ENCODE assay signal across 21 cellular contexts in genomic region chr15:22891426-22892210, GRCh38. TPM values are rescaled to one million over a fixed set of nuclear protein-coding genes. Genes with fewer than 3 reads are reported as not detected.
A peak's percentile ranks its signal among the peaks of the same experiment; 100 is the strongest.
DNase-seq lines count a peak whose midpoint lies in the region; ATAC-seq and TF ChIP-seq lines count a peak whose summit lies in the region.
"Had no signal": no experiment of that assay in that cellular context is flagged by ENCODE, and none has a peak within 500 bp of the region (broad histone marks: within the 10 kb centered on the region; RNA-seq: fewer than 3 reads in every experiment).

No MANE protein-coding gene starts in this region.

- no peaks in the 10 kb centered on the region for H3K9me3 ChIP-seq in cardiac muscle cell (ENCODE audit: low read depth)
- H3K9me3 ChIP-seq in right atrium auricular region = no peaks in the 10 kb centered on the region
- no peaks in the 10 kb centered on the region for H3K9me3 ChIP-seq in hepatocyte (ENCODE audit: low read depth)
- H3K9me3 ChIP-seq in aorta (ENCODE audit: control insufficient read depth, low read length) = no peaks in the 10 kb centered on the region
- H3K9me3 ChIP-seq: BLaER1, SJCRH30 had no signal

- ATAC-seq in WTC11 = no peak
- ATAC-seq in aorta (ENCODE audit: low FRiP score) = peak; percentile 19
- ATAC-seq in HG02798 (IDR thresholded peaks at IDR 0.05; ENCODE audit: poor library complexity, unreplicated experiment) = no peak
- no peak for ATAC-seq in activated T-helper 17 cell treated with anti-CD3 and anti-CD28 coated beads, Interleukin-2, amount 50 U/mL, for 72 hours (replicated peaks)
- ATAC-seq: HCT116, SK-N-SH treated with all-trans-retinoic acid at 6 μM for 48 hours had no signal

- H3K4me3 ChIP-seq in cardiac muscle cell (no peak overlapping the region), right atrium auricular region (no peak overlapping the region), hepatocyte (no peak overlapping the region), aorta (ENCODE audit: low read length in 2 of 2) (no peak overlapping the region)
- H3K4me3 ChIP-seq: BLaER1, SJCRH30 had no signal

- no peak overlapping the region for H2AFZ ChIP-seq in hepatocyte

- H3K4me1 ChIP-seq in cardiac muscle cell (ENCODE audit: low read depth) (peaks cover 8% of the 10 kb centered on the region), right atrium auricular region (no peaks in the 10 kb centered on the region), hepatocyte (ENCODE audit: insufficient read depth) (peaks cover 3% of the 10 kb centered on the region), aorta (ENCODE audit: control insufficient read depth in 1 of 2, insufficient read depth in 2 of 2, low read length in 2 of 2) (no peaks in the 10 kb centered on the region)

- intact Hi-C loops in aorta (cut with DNase I) = no loop called here

- H3K27me3 ChIP-seq in cardiac muscle cell = no peaks in the 10 kb centered on the region
- no peaks in the 10 kb centered on the region for H3K27me3 ChIP-seq in right atrium auricular region
- no peaks in the 10 kb centered on the region for H3K27me3 ChIP-seq in hepatocyte
- no peaks in the 10 kb centered on the region for H3K27me3 ChIP-seq in aorta (ENCODE audit: control insufficient read depth in 1 of 2, insufficient read depth in 2 of 2, low read length in 1 of 2)
- H3K27me3 ChIP-seq: BLaER1, SJCRH30 had no signal

- H3K9me2 ChIP-seq in hepatocyte (replicated peaks; ENCODE audit: insufficient read depth) = no peaks in the 10 kb centered on the region

- POLR2A ChIA-PET in WTC11 (lab: Charles Lee) = no interaction called here

- no peaks in the 10 kb centered on the region for H3K36me3 ChIP-seq in cardiac muscle cell
- H3K36me3 ChIP-seq in right atrium auricular region = peaks cover 22% of the 10 kb centered on the region
- H3K36me3 ChIP-seq in hepatocyte (replicated peaks; ENCODE audit: insufficient read depth, low read depth) = no peaks in the 10 kb centered on the region
- H3K36me3 ChIP-seq in aorta (ENCODE audit: control insufficient read depth in 1 of 2, insufficient read depth in 2 of 2, low read length in 1 of 2) = peaks cover 2 to 8% of the 10 kb centered on the region in 2 donors

- H3K36me3 Mint-ChIP-seq in WTC11 = peaks cover 24% of the 10 kb centered on the region; the same call in 1 of the 2 replicates
- H3K36me3 Mint-ChIP-seq in activated T-helper 17 cell treated with anti-CD3 and anti-CD28 coated beads, Interleukin-2, amount 50 U/mL, for 72 hours (ENCODE audit: low read depth) = peaks cover 35% of the 10 kb centered on the region
- H3K36me3 Mint-ChIP-seq: CD4-positive, CD25-positive, alpha-beta regulatory T cell had no signal

- H3K79me2 ChIP-seq in hepatocyte = no peaks in the 10 kb centered on the region

- no peaks in the 10 kb centered on the region for H3K9me3 Mint-ChIP-seq in WTC11
- no peaks in the 10 kb centered on the region for H3K9me3 Mint-ChIP-seq in activated T-helper 17 cell treated with anti-CD3 and anti-CD28 coated beads, Interleukin-2, amount 50 U/mL, for 72 hours
- H3K9me3 Mint-ChIP-seq: CD4-positive, CD25-positive, alpha-beta regulatory T cell had no signal

- WGBS in hepatocyte (ENCODE audit: low lambda C conversion rate, missing lambda C conversion rate) = 96% methylated on average over 33 of the region's 33 CpGs
- 85 to 87% methylated on average over 33 of the region's 33 CpGs for WGBS in aorta, 2 donors

- DNase-seq in cardiac muscle cell (ENCODE audit: low read depth in 1 of 2, low spot score in 1 of 2) (no peak), right atrium auricular region (ENCODE audit: low spot score) (no peak), WTC11 (ENCODE audit: low spot score) (no peak), hepatocyte (ENCODE audit: low spot score) (no peak), aorta (no peak), GF-D8 (lab: John Stamatoyannopoulos, UW) (no peak)
- DNase-seq: CD4-positive, CD25-positive, alpha-beta regulatory T cell; NCI-H1092; NCI-H1417 treated with DMSO at 0.1 percent for 48 hours; NCI-H187; NCI-H2081 treated with DMSO at 0.1 percent for 48 hours; NCI-H446; NCI-H524 treated with DMSO at 0.1 percent for 48 hours; NCI-H774; SJCRH30 had no signal

- CTCF ChIA-PET in WTC11 (lab: Charles Lee) = interaction anchor here (1.0 to 1.1 kb wide), 2 partner anchors 7 to 72 kb away, joined by 3 read pairs; no protein-coding TSS in a partner anchor

- no peaks in the 10 kb centered on the region for H3K4me1 Mint-ChIP-seq in WTC11
- H3K4me1 Mint-ChIP-seq in activated T-helper 17 cell treated with anti-CD3 and anti-CD28 coated beads, Interleukin-2, amount 50 U/mL, for 72 hours = peaks cover 4% of the 10 kb centered on the region
- H3K4me1 Mint-ChIP-seq: CD4-positive, CD25-positive, alpha-beta regulatory T cell had no signal

- TF ChIP-seq CTCF in cardiac muscle cell (IDR thresholded peaks at IDR 0.05; ENCODE audit: low read depth, low read length) = no peak
- no peak for TF ChIP-seq CTCF in right atrium auricular region (IDR thresholded peaks at IDR 0.05)
- TF ChIP-seq CTCF in WTC11 (IDR thresholded peaks at IDR 0.05) = no peak
- TF ChIP-seq CTCF in hepatocyte (IDR thresholded peaks at IDR 0.05; ENCODE audit: poor library complexity) = no peak

- no peaks in the 10 kb centered on the region for H4K20me1 ChIP-seq in hepatocyte (ENCODE audit: insufficient read depth, poor library complexity, severe bottlenecking)

- H3K27ac Mint-ChIP-seq in WTC11 = peak overlapping the region; percentile 19; the same call in 1 of the 2 replicates
- H3K27ac Mint-ChIP-seq in activated T-helper 17 cell treated with anti-CD3 and anti-CD28 coated beads, Interleukin-2, amount 50 U/mL, for 72 hours = no peak overlapping the region

- no peak overlapping the region for H3K4me3 Mint-ChIP-seq in WTC11
- no peak overlapping the region for H3K4me3 Mint-ChIP-seq in activated T-helper 17 cell treated with anti-CD3 and anti-CD28 coated beads, Interleukin-2, amount 50 U/mL, for 72 hours
- H3K4me3 Mint-ChIP-seq: CD4-positive, CD25-positive, alpha-beta regulatory T cell had no signal

- H3K4me2 ChIP-seq in hepatocyte = no peak overlapping the region
- H3K4me2 ChIP-seq: BLaER1 had no signal

- H3K27me3 Mint-ChIP-seq in WTC11 (ENCODE audit: low read depth) = no peaks in the 10 kb centered on the region
- no peaks in the 10 kb centered on the region for H3K27me3 Mint-ChIP-seq in activated T-helper 17 cell treated with anti-CD3 and anti-CD28 coated beads, Interleukin-2, amount 50 U/mL, for 72 hours
- H3K27me3 Mint-ChIP-seq: CD4-positive, CD25-positive, alpha-beta regulatory T cell had no signal

- peak overlapping the region; percentile 55 for H3K27ac ChIP-seq in cardiac muscle cell
- no peak overlapping the region for H3K27ac ChIP-seq in right atrium auricular region
- H3K27ac ChIP-seq in hepatocyte = peak overlapping the region; percentile 24
- no peak overlapping the region for H3K27ac ChIP-seq in aorta (ENCODE audit: low read depth in 1 of 2, low read length in 2 of 2)
- H3K27ac ChIP-seq: BLaER1, HL-60, SJCRH30 had no signal

TF ChIP-seq in WTC11, 78 proteins besides CTCF, POLR2A, EP300 and RAD21 (continues in another document):
- no peak for TF ChIP-seq RORB (CRISPR knock-in tag; IDR thresholded peaks at IDR 0.05)
- TF ChIP-seq ATF2 (CRISPR knock-in tag; IDR thresholded peaks at IDR 0.05; ENCODE audit: borderline replicate concordance, low read depth) = no peak
- no peak for TF ChIP-seq E2F1 (CRISPR knock-in tag; IDR thresholded peaks at IDR 0.05)
- TF ChIP-seq HMGXB4 (CRISPR knock-in tag; IDR thresholded peaks at IDR 0.05) = no peak
- TF ChIP-seq SMAD4 (CRISPR knock-in tag; IDR thresholded peaks at IDR 0.05) = no peak

RNA-seq across cellular contexts. Expression of gene NIPA2, which starts 53.2 kb away (rescaled TPM):
- total RNA-seq in cardiac muscle cell (49.8 and 80.7 TPM in 2 replicates), right atrium auricular region (10 to 100 TPM; 28.1 to 34.3 TPM), WTC11 (2021) (68.9 to 79.5 TPM (median 69.4 TPM) in 3 replicates), hepatocyte (77.2 and 79.1 TPM in 2 replicates), aorta (10 to 100 TPM; 28.3 to 30.1 TPM)
- polyA plus RNA-seq in cardiac muscle cell (58.0 and 64.2 TPM in 2 replicates), hepatocyte (48.7 and 52.7 TPM in 2 replicates), aorta (10 to 100 TPM in 1 of 2 donors, 1 to 10 TPM in 1; 5.9 to 11.6 TPM)
- total RNA-seq in activated T-helper 17 cell treated with anti-CD3 and anti-CD28 coated beads, Interleukin-2, amount 50 U/mL, for 72 hours = 10 to 100 TPM; 39.9 to 90.7 TPM

Comparison
In these comparisons a context has a peak if more than half of its experiments do, and no peak if none do; other contexts are left out.
1. H3K27ac ChIP-seq: peak in cardiac muscle cell (single experiment) and hepatocyte (single experiment); none in right atrium auricular region (0 of 2) and aorta (0 of 2).